In the genomic region with DNA sequence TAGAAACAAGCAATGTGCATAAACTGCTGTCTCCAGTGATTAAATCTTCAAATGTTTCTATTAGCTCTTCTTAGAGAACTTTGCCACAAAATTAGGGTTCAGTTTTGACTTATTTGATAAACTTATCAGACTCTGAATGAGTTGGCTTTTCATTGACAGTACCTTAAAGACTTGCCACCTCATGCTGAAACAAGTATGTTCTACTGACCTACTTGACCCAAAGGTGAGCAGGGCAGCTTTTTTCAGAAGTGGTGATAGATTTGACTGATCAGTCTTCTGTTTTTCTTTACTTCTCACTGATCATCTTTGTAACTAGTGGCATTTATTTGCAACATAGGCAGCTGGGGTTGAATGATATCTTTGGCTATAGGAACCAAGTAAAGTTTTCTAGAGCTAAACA, we compare ENCODE assay signal across 7 cellular contexts.
"Had no signal": no experiment of that assay in that cellular context is flagged by ENCODE, and none has a peak within 500 bp of the region (broad histone marks: within the 10 kb centered on the region; RNA-seq: fewer than 3 reads in every experiment).

No MANE protein-coding gene starts in this region.

- H3K9me3 Mint-ChIP-seq: H9 had no signal

- DNase-seq: GM23248, GOT3, H9, HCEC 1CT, IMR-90 had no signal

- H3K4me3 Mint-ChIP-seq: H9 had no signal

- ATAC-seq: K562 had no signal

- FAIRE-seq: HTR-8/SVneo, K562 had no signal

- H3K27ac ChIP-seq: GM23248 had no signal

- H3K27ac Mint-ChIP-seq: H9 had no signal

- H3K4me3 ChIP-seq: GM23248, K562 had no signal
